Comparison of ENCODE assay signal across 17 cellular contexts in the genomic region with DNA sequence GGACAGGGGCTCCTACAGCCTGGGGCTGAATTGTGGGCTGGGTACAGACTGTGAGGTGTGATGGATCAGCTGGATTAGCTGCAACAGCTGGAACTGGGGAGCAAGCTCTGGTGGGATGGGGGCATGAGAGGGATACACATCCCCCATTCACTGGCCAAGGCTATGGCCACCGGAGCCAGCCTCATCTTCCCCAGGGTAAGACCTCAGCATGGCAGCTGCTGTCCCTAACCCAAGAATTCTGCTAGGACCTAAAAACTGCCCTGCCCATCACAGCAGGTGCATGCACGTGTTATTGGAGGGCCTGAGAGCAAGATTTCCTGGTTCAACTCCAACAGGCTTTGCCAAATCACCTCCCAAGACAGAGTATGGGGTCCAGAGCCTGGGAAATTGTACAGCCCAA.
DNase-seq lines count a peak whose midpoint lies in the region; ATAC-seq, FAIRE-seq and TF ChIP-seq lines count a peak whose summit lies in the region.
"Had no signal": no experiment of that assay in that cellular context is flagged by ENCODE, and none has a peak within 500 bp of the region (broad histone marks: within the 10 kb centered on the region; RNA-seq: fewer than 3 reads in every experiment).

No MANE protein-coding gene starts in this region.

- no peaks in the 10 kb centered on the region; the same call in 1 of the 2 replicates for H3K79me1 ChIP-seq in H1 (ENCODE audit: low read depth, low read length)

- no peak overlapping the region for H3K27ac ChIP-seq in KMS-11
- no peak overlapping the region for H3K27ac ChIP-seq in H1 (ENCODE audit: low read depth, low read length)
- H3K27ac ChIP-seq: PC-9 had no signal

- H4K20me1 ChIP-seq in KMS-11 (ENCODE audit: insufficient read depth), result no peaks in the 10 kb centered on the region
- H4K20me1 ChIP-seq in H1 (replicated peaks in 1 of 2; ENCODE audit: control insufficient read depth in 1 of 2, insufficient read depth in 2 of 2, low read length in 2 of 2), result peaks cover 3 to 15% of the 10 kb centered on the region in 2 experiments

- 0 out of 4 replicates have a peak, but pooled peaks cover 0 to 3% of the 10 kb centered on the region in 2 experiments for H3K9me3 ChIP-seq in H1 (ENCODE audit: insufficient read depth in 2 of 2, low read depth in 1 of 2, low read length in 1 of 2)
- H3K9me3 ChIP-seq: BE2C had no signal

- H2AFZ ChIP-seq in KMS-11 (ENCODE audit: low read depth) (no peak overlapping the region), H1 (ENCODE audit: low read length) (no peak overlapping the region)
- H2AFZ ChIP-seq: PC-9 had no signal

- peak; percentile 1 for ATAC-seq in GM21528 (IDR thresholded peaks at IDR 0.05; ENCODE audit: low FRiP score, unreplicated experiment)
- ATAC-seq: CD8-positive, alpha-beta T cell had no signal

- no peak overlapping the region for H4K91ac ChIP-seq in H1 (replicated peaks; ENCODE audit: insufficient read length, low read length)

- no peak overlapping the region for H3K56ac ChIP-seq in H1 (replicated peaks; ENCODE audit: insufficient read length, low read depth, low read length)

- H3K4me1 ChIP-seq in KMS-11 (ENCODE audit: low read depth, poor library complexity, severe bottlenecking) (peaks cover 29% of the 10 kb centered on the region), H1 (replicated peaks in 1 of 4; ENCODE audit: control insufficient read depth in 3 of 4, insufficient read depth in 4 of 4, low read length in 3 of 4) (peaks cover 0 to 4% (median 0%) of the 10 kb centered on the region in 4 experiments; a peak in 2 of 7 replicates)
- H3K4me1 ChIP-seq: BE2C had no signal

- TF ChIP-seq RAD21 in H1 (IDR thresholded peaks at IDR 0.05 in 1 of 2, conservative IDR thresholded peaks at IDR 0.05 in 1 of 2; ENCODE audit: low read depth in 2 of 2, low read length in 2 of 2), result no peak

- no peak overlapping the region for H2BK15ac ChIP-seq in H1 (ENCODE audit: low read length)

- H2BK20ac ChIP-seq in H1 (ENCODE audit: low read length), result no peak overlapping the region

- intact Hi-C loops in lower leg skin (cut with DNase I; ENCODE audit: low total_unique reads), result no loop called here

- H4K5ac ChIP-seq in H1 (ENCODE audit: insufficient read length, low read depth, low read length), result no peak overlapping the region

- H3K4me3 ChIP-seq in GM06990 (replicated peaks; ENCODE audit: low read depth, low read length) (no peak overlapping the region), KMS-11 (IDR thresholded peaks at IDR 0.05; ENCODE audit: insufficient read depth, low read depth, low read length) (no peak overlapping the region), H1 (ENCODE audit: extremely low read depth in 1 of 4, insufficient read depth in 2 of 4, low read depth in 3 of 4, low read length in 4 of 4) (no peak overlapping the region), lower leg skin (ENCODE audit: low read depth, poor library complexity, severe bottlenecking) (no peak overlapping the region)
- H3K4me3 ChIP-seq: PC-9 had no signal

- H3K9ac ChIP-seq in KMS-11 (no peak overlapping the region), H1 (replicated peaks in 1 of 4; ENCODE audit: extremely low read depth in 1 of 4, low read depth in 3 of 4, low read length in 3 of 4) (no peak overlapping the region)

- H4K8ac ChIP-seq in H1 (ENCODE audit: extremely low read depth, insufficient read depth, low read length), result no peak overlapping the region

- no peak overlapping the region for H2BK120ac ChIP-seq in H1 (replicated peaks; ENCODE audit: low read depth, low read length)

- H3K18ac ChIP-seq in H1 (ENCODE audit: extremely low read depth, low read length), result no peak overlapping the region; the same call in 1 of the 2 replicates

- H3K4ac ChIP-seq in H1 (replicated peaks; ENCODE audit: insufficient read length, low read depth, low read length), result no peak overlapping the region

- TF ChIP-seq POLR2A in H1 (IDR thresholded peaks at IDR 0.05; ENCODE audit: control extremely low read depth in 1 of 2, low read depth in 2 of 2, low read length in 2 of 2) (peak in 1 of 2 experiments; percentile 18; a peak in 1 of 3 replicates), lower leg skin (IDR thresholded peaks at IDR 0.05) (no peak)

- TF ChIP-seq EP300 in H1 (IDR thresholded peaks at IDR 0.05; ENCODE audit: borderline replicate concordance in 1 of 2, low read depth in 2 of 2, low read length in 2 of 2), result no peak

- no peak for FAIRE-seq in H1 (lab: Jason Lieb, UNC)
- FAIRE-seq: A204.1, H54 had no signal

- no peak overlapping the region for H3K23ac ChIP-seq in H1 (ENCODE audit: insufficient read length)

- H3K4me2 ChIP-seq in KMS-11 (peak overlapping the region; percentile 21; the same call in 1 of the 2 replicates), H1 (ENCODE audit: insufficient read depth in 1 of 2, low read depth in 2 of 2, low read length in 2 of 2) (no peak overlapping the region)
- H3K4me2 ChIP-seq: PC-9 had no signal

- WGBS in H1 (ENCODE audit: extremely low coverage in 1 of 2, insufficient coverage in 1 of 2, insufficient read length in 1 of 2, insufficient replicate concordance in 2 of 2, low coverage in 1 of 2, low lambda C conversion rate in 2 of 2, missing lambda C conversion rate in 1 of 2), 2 experiments, result 80% methylated on average over 2 of the region's 2 CpGs; no CpG with 5 or more reads in 1 of the 2 experiments
- 40% methylated on average over 1 of the region's 2 CpGs; no CpG with 5 or more reads in 1 of the 2 donors for WGBS in lower leg skin, 2 donors

- CTCF ChIA-PET in H1 (lab: Charles Lee; ENCODE audit: partially characterized antibody), result interaction anchor here (0.6 to 2.1 kb wide), 5 partner anchors 13 to 1258 kb away, joined by 3 to 7 read pairs (median 3); no protein-coding TSS in a partner anchor

- no peak overlapping the region for H3K14ac ChIP-seq in H1 (ENCODE audit: insufficient read length)

- DNase-seq in GM06990 (ENCODE audit: extremely low read depth, insufficient read length), result peak; percentile 54
- peak in 1 of 2 experiments; percentile 38 for DNase-seq in H1 (ENCODE audit: low read depth in 1 of 2, low spot score in 2 of 2)
- no peak for DNase-seq in NCI-H1105 treated with DMSO at 0.1 percent for 48 hours (lab: John Stamatoyannopoulos, UW)
- no peak for DNase-seq in activated CD4-positive, alpha-beta T cell treated with anti-CD3 and anti-CD28 coated beads, Interleukin-2, amount 50 U/mL, for 1 hour
- no peak for DNase-seq in lower leg skin (ENCODE audit: low spot score in 2 of 2)
- no peak for DNase-seq in 8988T
- DNase-seq: BE2C; CD8-positive, alpha-beta T cell; EL; NCI-H187; NCI-H2227 treated with DMSO at 0.1 percent for 48 hours; NCI-H82; PC-9 had no signal

- H3K36me3 ChIP-seq in GM06990 (ENCODE audit: control insufficient read depth, insufficient read depth, low read length) (no peaks in the 10 kb centered on the region), KMS-11 (ENCODE audit: insufficient read depth) (no peaks in the 10 kb centered on the region), H1 (ENCODE audit: control insufficient read depth in 2 of 4, insufficient read depth in 4 of 4, low read length in 3 of 4) (peaks cover 0 to 2% (median 0%) of the 10 kb centered on the region in 4 experiments; a peak in 1 of 8 replicates)
- H3K36me3 ChIP-seq: BE2C had no signal

- H3K79me2 ChIP-seq in KMS-11 (ENCODE audit: insufficient read depth, low read depth), result peaks cover 8% of the 10 kb centered on the region; the same call in 1 of the 2 replicates
- H3K79me2 ChIP-seq in H1 (ENCODE audit: control insufficient read depth in 1 of 2, insufficient read depth in 2 of 2, low read length in 2 of 2), result peaks cover 0 to 50% of the 10 kb centered on the region in 2 experiments; a peak in 2 of 4 replicates

- POLR2A ChIA-PET in H1 (lab: Charles Lee; ENCODE audit: partially characterized antibody), result no interaction called here

- H2BK5ac ChIP-seq in H1 (ENCODE audit: low read depth, low read length), result no peak overlapping the region

- no peak overlapping the region for H2BK12ac ChIP-seq in H1 (ENCODE audit: low read depth, low read length)

- H3K23me2 ChIP-seq in H1 (ENCODE audit: low read depth, low read length), result no peaks in the 10 kb centered on the region

- TF ChIP-seq CTCF in GM06990 (IDR thresholded peaks at IDR 0.05; ENCODE audit: insufficient read depth, low read length, poor library complexity, severe bottlenecking) (no peak), KMS-11 (conservative IDR thresholded peaks at IDR 0.05; ENCODE audit: low read depth, low read length) (no peak), H1 (IDR thresholded peaks at IDR 0.05; ENCODE audit: control extremely low read depth in 1 of 3, insufficient read depth in 1 of 3, low read depth in 1 of 3, low read length in 3 of 3) (no peak), lower leg skin (IDR thresholded peaks at IDR 0.05) (no peak)

- H2AK5ac ChIP-seq in H1 (ENCODE audit: low read depth, low read length), result no peak overlapping the region

- H3K27me3 ChIP-seq in GM06990 (replicated peaks; ENCODE audit: control insufficient read depth, insufficient read depth, low read length), result no peaks in the 10 kb centered on the region; the same call in 1 of the 2 replicates
- no peaks in the 10 kb centered on the region for H3K27me3 ChIP-seq in KMS-11 (ENCODE audit: insufficient read depth, low read depth)
- no peaks in the 10 kb centered on the region for H3K27me3 ChIP-seq in H1 (replicated peaks in 1 of 4; ENCODE audit: control insufficient read depth in 3 of 4, extremely low read depth in 1 of 4, insufficient read depth in 3 of 4, low read length in 3 of 4)
- H3K27me3 ChIP-seq: BE2C had no signal

TF ChIP-seq in H1, 55 proteins besides CTCF, POLR2A, EP300 and RAD21:
- no peak for TF ChIP-seq KDM4A (IDR thresholded peaks at IDR 0.05; ENCODE audit: low read depth, low read length, severe bottlenecking)
- 0 out of 2 replicates have a peak, but pooled peaks have one; percentile 16 for TF ChIP-seq POLR2AphosphoS5 (IDR thresholded peaks at IDR 0.05; ENCODE audit: low read depth, low read length)
- TF ChIP-seq CHD1 (IDR thresholded peaks at IDR 0.05; ENCODE audit: low read depth, low read length), result no peak
